In the genomic region with DNA sequence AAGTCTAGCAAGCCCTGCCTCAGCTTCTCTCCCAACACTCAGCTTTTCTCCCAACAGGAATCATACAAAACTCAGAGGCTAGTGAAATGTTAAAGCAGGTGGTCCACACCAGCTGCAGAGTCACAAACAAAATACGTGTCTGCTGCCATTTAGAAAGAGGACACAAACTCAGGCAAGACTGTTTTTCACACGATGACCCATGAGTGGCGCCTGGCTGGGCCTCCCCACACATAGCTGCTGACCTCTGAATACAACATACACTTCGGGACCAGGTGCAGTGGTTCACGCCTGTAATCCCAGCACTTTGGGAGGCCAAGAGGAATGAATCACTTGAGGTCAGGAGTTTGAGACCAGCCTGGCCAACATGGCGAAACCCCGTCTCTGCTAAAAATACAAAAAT, we compare ENCODE assay signal across 13 cellular contexts. TPM values are rescaled to one million over a fixed set of nuclear protein-coding genes. Genes with fewer than 3 reads are reported as not detected.
"Had no signal": no experiment of that assay in that cellular context is flagged by ENCODE, and none has a peak within 500 bp of the region (broad histone marks: within the 10 kb centered on the region; RNA-seq: fewer than 3 reads in every experiment).

No MANE protein-coding gene starts in this region.

RNA-seq across cellular contexts. Expression of a gene that starts 6.9 kb away (rescaled TPM):
- total RNA-seq: activated B cell treated with CpG ODN at 0.5 μM for 24 hours; activated CD4-positive, alpha-beta memory T cell treated with anti-CD3 and anti-CD28 coated beads for 36 hours; activated naive CD4-positive, alpha-beta T cell treated with anti-CD3 and anti-CD28 coated beads for 36 hours; activated naive CD4-positive, alpha-beta T cell treated with anti-CD3 and anti-CD28 coated beads, Interleukin-2, amount 50 U/mL, for 72 hours; body of pancreas; bronchial epithelial cell; NCI-H460; PC-3; Peyer's patch; SK-MEL-5; T-cell had no signal

RNA-seq across cellular contexts. Expression of a gene that starts 21.4 kb away (rescaled TPM):
- total RNA-seq: activated B cell treated with CpG ODN at 0.5 μM for 24 hours; activated CD4-positive, alpha-beta memory T cell treated with anti-CD3 and anti-CD28 coated beads for 36 hours; activated naive CD4-positive, alpha-beta T cell treated with anti-CD3 and anti-CD28 coated beads for 36 hours; activated naive CD4-positive, alpha-beta T cell treated with anti-CD3 and anti-CD28 coated beads, Interleukin-2, amount 50 U/mL, for 72 hours; activated T-cell treated with anti-CD3 and anti-CD28 coated beads, Interleukin-2, amount 50 U/mL, for 4 hours; activated T-helper 1 cell treated with anti-CD3 and anti-CD28 coated beads, Interleukin-12 subunit alpha, Interleukin-12 subunit beta, Interleukin-2, Interleukin-4 antibody, amounts not matched to agents 30 ng/mL and 10 ng/mL and 1 ng/mL, durations not matched to agents 14 hours and 24 hours and 36 hours; body of pancreas; bronchial epithelial cell; NCI-H460; PC-3; Peyer's patch; T-cell had no signal
